Comparison of ENCODE assay signal across 23 cellular contexts in the genomic region with DNA sequence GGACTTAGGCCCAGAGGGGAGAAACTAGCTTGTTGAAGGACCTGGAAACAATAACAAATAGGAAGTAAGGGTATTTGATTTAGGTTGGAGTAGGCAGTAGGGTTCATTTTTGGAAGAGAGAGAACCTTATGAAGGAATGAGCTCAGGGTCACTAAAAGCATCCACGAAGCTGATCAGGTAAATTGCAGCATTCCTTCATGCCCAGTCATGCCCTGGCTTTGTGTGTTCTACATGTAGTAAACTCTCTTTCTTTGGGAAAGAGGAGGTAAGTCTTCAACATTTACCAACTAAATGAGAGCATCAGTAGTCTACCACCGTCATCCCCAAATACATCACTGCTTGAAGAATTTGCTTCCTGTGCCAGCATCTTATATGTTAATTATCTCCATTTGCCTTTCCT. TPM values are rescaled to one million over a fixed set of nuclear protein-coding genes. Genes with fewer than 3 reads are reported as not detected.
DNase-seq lines count a peak whose midpoint lies in the region; ATAC-seq, FAIRE-seq and TF ChIP-seq lines count a peak whose summit lies in the region.
"Had no signal": no experiment of that assay in that cellular context is flagged by ENCODE, and none has a peak within 500 bp of the region (broad histone marks: within the 10 kb centered on the region; RNA-seq: fewer than 3 reads in every experiment).

No MANE protein-coding gene starts in this region.

- intact Hi-C loops in MCF 10A (cut with micrococcal nuclease): no loop called here
- intact Hi-C loops in breast epithelium (cut with DNase I; ENCODE audit: low total_unique reads): no loop called here

- H3K36me3 Mint-ChIP-seq in MCF 10A (ENCODE audit: insufficient read depth, unreplicated experiment): no peaks in the 10 kb centered on the region

- no peak for TF ChIP-seq POLR2A in breast epithelium (IDR thresholded peaks at IDR 0.05)

- POLR2A ChIA-PET in MCF 10A (lab: Yijun Ruan, JAX): interaction anchor here (0.5 to 1.3 kb wide), 3 partner anchors 32 to 61 kb away, joined by 3 to 4 read pairs (median 3); no protein-coding TSS in a partner anchor

- H3K27ac Mint-ChIP-seq in MCF 10A (ENCODE audit: low read depth, unreplicated experiment): peak overlapping the region; percentile 9
- H3K27ac Mint-ChIP-seq: B cell; CD4-positive, alpha-beta T cell; CD8-positive, alpha-beta T cell had no signal

- no peaks in the 10 kb centered on the region for H3K9me3 Mint-ChIP-seq in MCF 10A (ENCODE audit: unreplicated experiment)
- H3K9me3 Mint-ChIP-seq: CD4-positive, alpha-beta T cell; CD8-positive, alpha-beta T cell had no signal

- H3K9me3 ChIP-seq in breast epithelium: no peaks in the 10 kb centered on the region
- H3K9me3 ChIP-seq: A549, Caco-2 had no signal

- H3K27me3 ChIP-seq in breast epithelium (no peaks in the 10 kb centered on the region), bronchial epithelial cell (ENCODE audit: control insufficient read depth, insufficient read depth, low read length) (no peaks in the 10 kb centered on the region), foreskin keratinocyte (peaks cover 5% of the 10 kb centered on the region)
- H3K27me3 ChIP-seq: BLaER1 treated with 17β-estradiol and CSF1 and Interleukin-3, amounts not matched to agents 10 nM and 100 nM had no signal

- FAIRE-seq in bronchial epithelial cell (lab: Jason Lieb, UNC): no peak
- FAIRE-seq: A549, D721Med, G401.6, GM12891, GM19239 had no signal

- peak; percentile 34 for ATAC-seq in foreskin keratinocyte
- ATAC-seq in HG02840 (IDR thresholded peaks at IDR 0.05; ENCODE audit: low FRiP score, unreplicated experiment): no peak
- ATAC-seq: A549; CD8-positive, alpha-beta T cell had no signal

- DNase-seq in MCF 10A (ENCODE audit: unreplicated experiment): no peak
- DNase-seq in breast epithelium (ENCODE audit: low spot score in 2 of 2): no peak
- peak; percentile 40 for DNase-seq in bronchial epithelial cell (ENCODE audit: low read depth)
- DNase-seq in foreskin keratinocyte: peak; percentile 32 to 55
- no peak for DNase-seq in activated CD4-positive, alpha-beta T cell treated with anti-CD3 and anti-CD28 coated beads for 1 hour
- no peak for DNase-seq in NCI-H2171 treated with DMSO at 0.1 percent for 48 hours (lab: John Stamatoyannopoulos, UW)
- DNase-seq: AML-193; Caco-2; Calu3; CD4-positive, alpha-beta T cell; CD8-positive, alpha-beta T cell; DMS79 treated with DMSO at 0.1 percent for 48 hours; GF-D8 had no signal

- H3K4me1 ChIP-seq in breast epithelium (no peaks in the 10 kb centered on the region), foreskin keratinocyte (no peaks in the 10 kb centered on the region)
- H3K4me1 ChIP-seq: A549; BLaER1 treated with 17β-estradiol and CSF1 and Interleukin-3, amounts not matched to agents 10 nM and 100 nM; Caco-2 had no signal

- H3K36me3 ChIP-seq in breast epithelium (no peaks in the 10 kb centered on the region), bronchial epithelial cell (ENCODE audit: control insufficient read depth, insufficient read depth, low read length) (no peaks in the 10 kb centered on the region)

- H3K4me1 Mint-ChIP-seq in MCF 10A (ENCODE audit: insufficient read depth, unreplicated experiment): no peaks in the 10 kb centered on the region
- H3K4me1 Mint-ChIP-seq: B cell had no signal

- no peaks in the 10 kb centered on the region for H3K27me3 Mint-ChIP-seq in MCF 10A (ENCODE audit: insufficient read depth, unreplicated experiment)
- H3K27me3 Mint-ChIP-seq: B cell; CD4-positive, alpha-beta T cell had no signal

- H3K4me3 ChIP-seq in breast epithelium (no peak overlapping the region), bronchial epithelial cell (ENCODE audit: low read depth, low read length) (no peak overlapping the region)
- H3K4me3 ChIP-seq: A549; BLaER1 treated with 17β-estradiol and CSF1 and Interleukin-3, amounts not matched to agents 10 nM and 100 nM had no signal

- no peak overlapping the region for H3K27ac ChIP-seq in breast epithelium
- no peak overlapping the region for H3K27ac ChIP-seq in foreskin keratinocyte
- H3K27ac ChIP-seq: 22Rv1; A549; BLaER1 treated with 17β-estradiol and CSF1 and Interleukin-3, amounts not matched to agents 10 nM and 100 nM; C4-2B had no signal

- CTCF ChIA-PET in MCF 10A (lab: Yijun Ruan, JAX): interaction anchor here (0.5 kb wide), 1 partner anchor 19 kb away, joined by 3 read pairs; no protein-coding TSS in a partner anchor

- BruUV-seq in MCF 10A (replicated peaks; lab: Mats Ljungman, UMichigan): no TSS peak

- no peak for TF ChIP-seq CTCF in MCF 10A (IDR thresholded peaks at IDR 0.05; ENCODE audit: unreplicated experiment)
- no peak for TF ChIP-seq CTCF in breast epithelium (IDR thresholded peaks at IDR 0.05)
- TF ChIP-seq CTCF in bronchial epithelial cell (IDR thresholded peaks at IDR 0.05; ENCODE audit: insufficient read depth, low read length, severe bottlenecking): no peak
- no peak for TF ChIP-seq CTCF in foreskin keratinocyte (conservative IDR thresholded peaks at IDR 0.05)

- H3K4me3 Mint-ChIP-seq in MCF 10A (ENCODE audit: unreplicated experiment): no peak overlapping the region
- H3K4me3 Mint-ChIP-seq: B cell; CD4-positive, alpha-beta T cell; CD8-positive, alpha-beta T cell had no signal

RNA-seq across cellular contexts. Expression of a gene that starts 54.7 kb away (rescaled TPM):
- total RNA-seq in MCF 10A (2022): 116 and 121 TPM in 2 replicates
- total RNA-seq in breast epithelium: 10 to 100 TPM; 20.0 to 38.2 (median 34.9) TPM
- 33.4 and 35.3 TPM in 2 replicates for total RNA-seq in bronchial epithelial cell
- 63.8 and 66.0 TPM in 2 replicates for total RNA-seq in foreskin keratinocyte
- 18.9 and 25.1 TPM in 2 replicates for polyA plus RNA-seq in foreskin keratinocyte

RNA-seq across cellular contexts. Expression of a gene that starts 55.0 kb away (rescaled TPM):
- 130 and 134 TPM in 2 replicates for total RNA-seq in MCF 10A (2022)
- total RNA-seq in breast epithelium: 100 to 1,000 TPM; 211 to 256 (median 225) TPM
- total RNA-seq in bronchial epithelial cell: 60.8 and 151 TPM in 2 replicates
- 209 and 234 TPM in 2 replicates for total RNA-seq in foreskin keratinocyte
- polyA plus RNA-seq in foreskin keratinocyte: 335 and 337 TPM in 2 replicates

Comparison
In these comparisons a context has a peak if more than half of its experiments do, and no peak if none do; other contexts are left out.
1. DNase-seq: peak in bronchial epithelial cell (single experiment) and foreskin keratinocyte (2 of 2); none in MCF 10A (single experiment), breast epithelium (0 of 2), activated CD4-positive, alpha-beta T cell treated with anti-CD3 and anti-CD28 coated beads for 1 hour (single experiment) and NCI-H2171 treated with DMSO at 0.1 percent for 48 hours (single experiment).